ENCODE assay signal across 9 cellular contexts in the genomic region with DNA sequence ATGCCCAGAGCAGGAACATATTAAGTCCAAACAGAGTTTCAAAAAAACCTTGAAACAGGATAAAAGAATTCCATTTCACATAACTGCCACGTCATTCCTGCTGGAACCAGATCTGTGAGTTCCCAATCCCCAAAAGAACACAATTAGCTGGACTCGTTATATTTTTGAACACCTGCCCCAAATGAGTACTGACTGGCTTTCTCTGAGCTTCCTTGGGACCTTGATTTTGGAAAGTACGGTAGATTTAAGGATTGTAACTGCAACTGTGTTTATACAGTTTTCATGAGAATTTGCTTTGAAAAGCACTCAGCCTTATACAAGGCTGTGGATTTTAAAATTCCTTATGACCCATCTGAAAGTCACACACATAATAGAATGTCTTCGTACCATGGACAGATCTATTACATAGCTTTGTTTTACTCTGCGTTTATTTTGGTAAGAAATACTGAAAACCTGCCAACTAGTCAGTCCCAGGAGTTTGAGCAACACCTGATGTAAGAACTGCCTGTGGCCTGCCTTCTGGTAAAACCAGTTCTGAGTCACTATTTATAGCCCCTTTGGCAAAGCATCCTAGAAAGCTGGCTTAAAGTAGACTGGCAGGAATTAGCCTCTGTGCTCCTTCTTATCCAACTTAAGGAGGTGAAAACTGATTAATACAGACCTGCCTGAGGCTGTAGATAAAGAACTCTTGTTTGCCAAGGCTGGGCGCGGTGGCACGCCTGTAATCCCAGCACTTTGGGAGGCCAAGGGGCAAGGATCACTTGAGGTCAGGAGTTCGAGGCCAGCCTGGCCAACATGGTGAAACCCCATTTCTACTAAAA. TPM values are rescaled to one million over a fixed set of nuclear protein-coding genes. Genes with fewer than 3 reads are reported as not detected.
A peak's percentile ranks its signal among the peaks of the same experiment; 100 is the strongest.
DNase-seq lines count a peak whose midpoint lies in the region; ATAC-seq and TF ChIP-seq lines count a peak whose summit lies in the region.
"Had no signal": no experiment of that assay in that cellular context is flagged by ENCODE, and none has a peak within 500 bp of the region (broad histone marks: within the 10 kb centered on the region; RNA-seq: fewer than 3 reads in every experiment).

No MANE protein-coding gene starts in this region.

- H3K27me3 ChIP-seq in thymus (ENCODE audit: control insufficient read depth, insufficient read depth), result no peaks in the 10 kb centered on the region
- H3K27me3 ChIP-seq: BLaER1 had no signal

- ATAC-seq in GM19452 (IDR thresholded peaks at IDR 0.05; ENCODE audit: unreplicated experiment) (no peak), GM18505 (IDR thresholded peaks at IDR 0.05; ENCODE audit: unreplicated experiment) (no peak)
- no peak for ATAC-seq in effector memory CD8-positive, alpha-beta T cell (replicated peaks)

- WGBS in thymus, result 88% methylated on average over 9 of the region's 9 CpGs

- H3K4me1 ChIP-seq in thymus (ENCODE audit: control insufficient read depth, insufficient read depth, low read length), result no peaks in the 10 kb centered on the region
- H3K4me1 ChIP-seq: BLaER1 had no signal

- DNase-seq in NCI-H2171 treated with DMSO at 0.1 percent for 48 hours (lab: John Stamatoyannopoulos, UW), result peak; percentile 56
- no peak for DNase-seq in NCI-H2171 (lab: John Stamatoyannopoulos, UW)
- peak; percentile 89 for DNase-seq in astrocyte of the cerebellum (ENCODE audit: low read depth)
- peak; percentile 95 for DNase-seq in iris pigment epithelial cell (ENCODE audit: low read depth)
- DNase-seq in effector memory CD8-positive, alpha-beta T cell, result no peak

- TF ChIP-seq POLR2A in GM18505 (IDR thresholded peaks at IDR 0.05; ENCODE audit: borderline replicate concordance, extremely low read depth, insufficient read depth, insufficient read length), result no peak

- H3K9me3 Mint-ChIP-seq in effector memory CD8-positive, alpha-beta T cell, result no peaks in the 10 kb centered on the region

- no peaks in the 10 kb centered on the region for H3K36me3 ChIP-seq in thymus (ENCODE audit: control insufficient read depth, insufficient read depth)
- H3K36me3 ChIP-seq: BLaER1 had no signal

- peaks cover 13 to 17% of the 10 kb centered on the region in 2 donors for H3K27me3 Mint-ChIP-seq in effector memory CD8-positive, alpha-beta T cell

- H3K27ac Mint-ChIP-seq in effector memory CD8-positive, alpha-beta T cell, result no peak overlapping the region

- no peaks in the 10 kb centered on the region for H3K36me3 Mint-ChIP-seq in effector memory CD8-positive, alpha-beta T cell (ENCODE audit: insufficient read depth)

- H3K4me3 ChIP-seq in astrocyte of the cerebellum (ENCODE audit: low read depth, low read length), result no peak overlapping the region
- no peak overlapping the region for H3K4me3 ChIP-seq in thymus (ENCODE audit: low read length)
- H3K4me3 ChIP-seq: BLaER1 had no signal

- no peaks in the 10 kb centered on the region for H3K4me1 Mint-ChIP-seq in effector memory CD8-positive, alpha-beta T cell (ENCODE audit: low read depth in 2 of 2)

- H3K9me3 ChIP-seq in thymus (ENCODE audit: control insufficient read depth), result no peaks in the 10 kb centered on the region
- H3K9me3 ChIP-seq: BLaER1 had no signal

- TF ChIP-seq CTCF in astrocyte of the cerebellum (IDR thresholded peaks at IDR 0.05; ENCODE audit: low read depth, low read length, missing control alignments), result no peak

- in situ Hi-C loops in astrocyte of the cerebellum (cut with HindIII; ENCODE audit: low sequenced_read_pairs), result no loop called here

- no peak overlapping the region for H3K4me3 Mint-ChIP-seq in effector memory CD8-positive, alpha-beta T cell

- peak overlapping the region; percentile 36 for H3K27ac ChIP-seq in thymus (ENCODE audit: low read depth)
- H3K27ac ChIP-seq: BLaER1 had no signal

RNA-seq across cellular contexts. Expression of a gene that starts 48.1 kb away (rescaled TPM):
- polyA plus RNA-seq in thymus, result 16.5 TPM

Comparison
In these comparisons a context has a peak if more than half of its experiments do, and no peak if none do; other contexts are left out.
1. DNase-seq: peak in NCI-H2171 treated with DMSO at 0.1 percent for 48 hours (single experiment), astrocyte of the cerebellum (single experiment) and iris pigment epithelial cell (single experiment); none in NCI-H2171 (single experiment) and effector memory CD8-positive, alpha-beta T cell (0 of 3).